In the genomic region with DNA sequence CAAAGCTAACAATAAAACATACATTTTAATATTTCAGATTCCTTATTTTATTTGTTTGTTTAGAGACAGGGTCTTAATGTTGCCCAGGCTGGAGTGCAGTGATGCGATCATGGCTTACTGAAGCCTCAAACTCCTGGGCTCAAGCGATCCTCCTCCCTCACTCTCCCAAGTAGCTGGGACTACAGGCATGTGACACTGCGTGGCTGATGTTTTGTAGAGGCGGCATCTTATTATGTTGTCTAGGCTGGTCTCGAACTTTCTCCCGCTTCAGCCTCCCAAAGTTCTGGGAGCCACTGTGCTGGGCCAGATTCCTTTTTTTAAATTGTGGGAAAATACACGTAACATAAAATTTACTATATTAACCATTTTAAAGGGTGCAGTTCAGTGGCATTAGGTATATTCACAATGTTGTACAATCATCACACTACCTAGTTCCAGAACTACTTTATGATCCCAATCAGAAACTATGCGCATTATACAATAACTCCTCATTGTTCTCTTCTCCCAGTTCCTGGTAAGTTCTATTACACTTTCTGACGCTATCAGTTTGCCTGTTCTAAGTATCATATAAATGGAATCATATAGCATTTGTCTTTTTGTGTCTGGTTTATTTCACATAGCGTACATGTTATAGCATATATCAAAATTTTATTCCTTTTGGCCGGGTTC, we compare ENCODE assay signal across 12 cellular contexts.
"Had no signal": no experiment of that assay in that cellular context is flagged by ENCODE, and none has a peak within 500 bp of the region (broad histone marks: within the 10 kb centered on the region; RNA-seq: fewer than 3 reads in every experiment).

No MANE protein-coding gene starts in this region.

- H3K36me3 ChIP-seq: tibial artery had no signal

- H3K4me3 ChIP-seq: esophagus squamous epithelium, hepatocyte, stomach, tibial artery had no signal

- DNase-seq: cerebellar nuclear complex; esophagus squamous epithelium; foreskin fibroblast; kidney; left cardiac atrium; right cardiac atrium; small intestine; stimulated activated CD4-positive, alpha-beta T cell treated with anti-CD3 and anti-CD28 coated beads, Interleukin-12 subunit alpha, Interleukin-12 subunit beta, amount 100 ng/mL, for 4 hours; stimulated activated naive CD4-positive, alpha-beta T cell; stomach; tibial artery had no signal

- H3K4me1 ChIP-seq: tibial artery had no signal

- ATAC-seq: left cardiac atrium, right cardiac atrium had no signal

- H3K27ac ChIP-seq: esophagus squamous epithelium, hepatocyte, stomach, tibial artery had no signal

- H3K9me3 ChIP-seq: esophagus squamous epithelium, stomach, tibial artery had no signal

- H3K27me3 ChIP-seq: esophagus squamous epithelium, hepatocyte, stomach, tibial artery had no signal
